Comparison of ENCODE assay signal across 17 cellular contexts in the genomic region with DNA sequence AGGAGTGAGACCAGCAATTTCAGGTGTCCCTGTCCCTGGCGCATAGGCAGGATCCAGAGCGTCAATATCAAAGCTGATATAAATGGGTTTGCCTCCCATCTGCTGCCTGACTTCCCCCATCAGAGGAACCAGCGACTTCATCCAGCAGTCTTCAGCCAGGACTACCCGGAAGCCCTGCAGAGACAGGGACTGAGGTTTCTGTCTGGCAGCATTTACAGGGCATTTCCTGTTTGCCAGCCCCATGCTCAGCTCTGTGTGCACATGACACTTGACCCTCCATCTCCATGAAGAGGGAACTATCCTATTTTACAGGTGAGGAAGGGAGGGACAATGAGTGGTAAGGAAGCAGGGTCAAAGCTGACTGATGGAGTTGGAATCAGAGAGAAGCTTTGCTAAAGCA. TPM values are rescaled to one million over a fixed set of nuclear protein-coding genes. Genes with fewer than 3 reads are reported as not detected.
DNase-seq lines count a peak whose midpoint lies in the region; ATAC-seq and TF ChIP-seq lines count a peak whose summit lies in the region.
"Had no signal": no experiment of that assay in that cellular context is flagged by ENCODE, and none has a peak within 500 bp of the region (broad histone marks: within the 10 kb centered on the region; RNA-seq: fewer than 3 reads in every experiment).

No MANE protein-coding gene starts in this region.

- no peaks in the 10 kb centered on the region for H3K27me3 ChIP-seq in Panc1 (ENCODE audit: control insufficient read depth, insufficient read depth, low read length)
- peaks cover 0 to 1% (median 0%) of the 10 kb centered on the region in 4 donors for H3K27me3 ChIP-seq in esophagus squamous epithelium
- H3K27me3 ChIP-seq in thyroid gland, result no peaks in the 10 kb centered on the region
- H3K27me3 ChIP-seq: breast epithelium, neutrophil, stomach had no signal

- H3K9me3 Mint-ChIP-seq in stimulated activated naive CD8-positive, alpha-beta T cell treated with anti-CD3 and anti-CD28 coated beads, Interleukin-15, Interleukin-2, amounts not matched to agents 100 ng/mL and 50 ng/mL, for 24 hours, result no peaks in the 10 kb centered on the region

- H3K9me3 ChIP-seq in Panc1 (ENCODE audit: control insufficient read depth, insufficient read depth, low read depth, low read length), result no peaks in the 10 kb centered on the region
- no peaks in the 10 kb centered on the region for H3K9me3 ChIP-seq in esophagus squamous epithelium
- no peaks in the 10 kb centered on the region for H3K9me3 ChIP-seq in thyroid gland
- H3K9me3 ChIP-seq: breast epithelium, HAP-1, neutrophil, stomach had no signal

- H3K27me3 Mint-ChIP-seq in stimulated activated naive CD8-positive, alpha-beta T cell treated with anti-CD3 and anti-CD28 coated beads, Interleukin-15, Interleukin-2, amounts not matched to agents 100 ng/mL and 50 ng/mL, for 24 hours, result no peaks in the 10 kb centered on the region

- TF ChIP-seq POLR2A in esophagus squamous epithelium (IDR thresholded peaks at IDR 0.05), result no peak
- no peak for TF ChIP-seq POLR2A in thyroid gland (IDR thresholded peaks at IDR 0.05)

- in situ Hi-C loops in Panc1 (cut with HindIII; ENCODE audit: low pct_unique_long_range_greater_than_20kb, low sequenced_read_pairs), result no loop called here

- H3K36me3 ChIP-seq in Panc1 (ENCODE audit: control insufficient read depth, insufficient read depth, low read length), result no peaks in the 10 kb centered on the region
- peaks cover 0 to 4% (median 0%) of the 10 kb centered on the region in 3 donors for H3K36me3 ChIP-seq in esophagus squamous epithelium
- no peaks in the 10 kb centered on the region for H3K36me3 ChIP-seq in thyroid gland
- H3K36me3 ChIP-seq: breast epithelium, HAP-1 had no signal

- H3K36me3 Mint-ChIP-seq in stimulated activated naive CD8-positive, alpha-beta T cell treated with anti-CD3 and anti-CD28 coated beads, Interleukin-15, Interleukin-2, amounts not matched to agents 100 ng/mL and 50 ng/mL, for 24 hours (ENCODE audit: low read depth), result peaks cover 29% of the 10 kb centered on the region

- H3K4me1 Mint-ChIP-seq in stimulated activated naive CD8-positive, alpha-beta T cell treated with anti-CD3 and anti-CD28 coated beads, Interleukin-15, Interleukin-2, amounts not matched to agents 100 ng/mL and 50 ng/mL, for 24 hours (ENCODE audit: low read depth), result peaks cover 37% of the 10 kb centered on the region

- intact Hi-C loops in Panc1 (cut with micrococcal nuclease; ENCODE audit: unreplicated experiment), result no loop called here
- intact Hi-C loops in esophagus squamous epithelium (cut with DNase I), result no loop called here
- intact Hi-C loops in thyroid gland (cut with DNase I), result no loop called here

- H3K27ac ChIP-seq in Panc1 (ENCODE audit: low read length) (no peak overlapping the region), esophagus squamous epithelium (no peak overlapping the region), thyroid gland (no peak overlapping the region)
- H3K27ac ChIP-seq: breast epithelium, neutrophil, stomach had no signal

- POLR2A ChIA-PET in Panc1 (lab: Charles Lee), result no interaction called here

- TF ChIP-seq CTCF in Panc1 (IDR thresholded peaks at IDR 0.05), result no peak
- no peak for TF ChIP-seq CTCF in esophagus squamous epithelium (IDR thresholded peaks at IDR 0.05)
- no peak for TF ChIP-seq CTCF in thyroid gland (IDR thresholded peaks at IDR 0.05)

- H3K27ac Mint-ChIP-seq in stimulated activated naive CD8-positive, alpha-beta T cell treated with anti-CD3 and anti-CD28 coated beads, Interleukin-15, Interleukin-2, amounts not matched to agents 100 ng/mL and 50 ng/mL, for 24 hours, result peak overlapping the region; percentile 45

- H3K4me3 ChIP-seq in Panc1 (ENCODE audit: low read depth in 2 of 2, low read length in 2 of 2) (no peak overlapping the region), esophagus squamous epithelium (no peak overlapping the region), thyroid gland (replicated peaks in 1 of 3) (no peak overlapping the region)
- H3K4me3 ChIP-seq: breast epithelium, HAP-1, stomach had no signal

- 70 to 87% methylated on average over 2 to 3 of the region's 4 CpGs for WGBS in esophagus squamous epithelium, 2 donors
- 64 to 77% methylated on average over 4 of the region's 4 CpGs for WGBS in thyroid gland, 2 donors

- H3K4me1 ChIP-seq in Panc1 (ENCODE audit: control insufficient read depth, insufficient read depth, low read length) (no peaks in the 10 kb centered on the region), esophagus squamous epithelium (peaks cover 7 to 23% (median 9%) of the 10 kb centered on the region in 3 donors), thyroid gland (peaks cover 18 to 21% of the 10 kb centered on the region in 2 donors)
- H3K4me1 ChIP-seq: breast epithelium, HAP-1 had no signal

- CTCF ChIA-PET in Panc1 (lab: Charles Lee), result no interaction called here

- ATAC-seq in stimulated activated naive CD8-positive, alpha-beta T cell treated with anti-CD3 and anti-CD28 coated beads, Interleukin-15, Interleukin-2, amounts not matched to agents 100 U/mL and 50 U/mL, for 24 hours, result no peak
- ATAC-seq in Panc1 (peak; percentile 52; the same call in 1 of the 2 replicates), esophagus mucosa (peak; percentile 15)

- peak overlapping the region; percentile 7 for H3K4me3 Mint-ChIP-seq in stimulated activated naive CD8-positive, alpha-beta T cell treated with anti-CD3 and anti-CD28 coated beads, Interleukin-15, Interleukin-2, amounts not matched to agents 100 ng/mL and 50 ng/mL, for 24 hours

- no peak for DNase-seq in stimulated activated naive CD8-positive, alpha-beta T cell treated with anti-CD3 and anti-CD28 coated beads, Interleukin-15, Interleukin-2, amounts not matched to agents 100 U/mL and 50 U/mL, for 24 hours
- DNase-seq in Panc1 (ENCODE audit: low read depth, low spot score) (no peak), esophagus squamous epithelium (lab: John Stamatoyannopoulos, UW) (no peak), superior temporal gyrus (ENCODE audit: extremely low spot score) (no peak), thyroid gland (no peak)
- no peak for DNase-seq in stimulated activated CD4-positive, alpha-beta T cell treated with anti-CD3 and anti-CD28 coated beads, Interleukin-4, amount 100 ng/mL, for 4 hours
- DNase-seq: activated effector memory CD4-positive, alpha-beta T cell treated with anti-CD3 and anti-CD28 coated beads, Interleukin-2, amount 50 U/mL, for 16 hours; foreskin fibroblast; IMR-90; mammary epithelial cell; NCI-H1105 treated with DMSO at 0.1 percent for 48 hours; stomach had no signal

- BruUV-seq in Panc1 (replicated peaks; lab: Mats Ljungman, UMichigan), result no TSS peak

RNA-seq across cellular contexts. Expression of a gene that starts 7.2 kb away (rescaled TPM):
- total RNA-seq in Panc1 (2021; ENCODE audit: unreplicated experiment), result 3.1 TPM
- polyA plus RNA-seq in Panc1 (2012; ENCODE audit: insufficient read length), result 2.4 TPM
- total RNA-seq in esophagus mucosa, result 1.4 TPM
- total RNA-seq in esophagus squamous epithelium, result 1 to 10 TPM in 1 of 4 donors, under 1 TPM in 3; 0.27 to 1.7 (median 0.59) TPM
- 1 to 10 TPM in 1 of 4 donors, under 1 TPM in 2, not detected in 1; 0.13 to 1.6 (median 0.49) TPM for total RNA-seq in thyroid gland

RNA-seq across cellular contexts. Expression of a gene that starts 39.6 kb away (rescaled TPM):
- total RNA-seq in Panc1 (2021; ENCODE audit: unreplicated experiment) (27.7 TPM), esophagus mucosa (49.9 TPM), esophagus squamous epithelium (10 to 100 TPM; 20.6 to 62.9 (median 48.3) TPM), thyroid gland (10 to 100 TPM; 21.9 to 79.0 (median 38.6) TPM)
- polyA plus RNA-seq in Panc1 (2012; ENCODE audit: insufficient read length), result 9.3 TPM

RNA-seq across cellular contexts. Expression of a gene that starts 51.0 kb away (rescaled TPM):
- total RNA-seq in Panc1 (2021; ENCODE audit: unreplicated experiment), result 22.0 TPM
- 11.8 TPM for polyA plus RNA-seq in Panc1 (2012; ENCODE audit: insufficient read length)
- total RNA-seq in esophagus mucosa, result 19.8 TPM
- 10 to 100 TPM in 3 of 4 donors, 1 to 10 TPM in 1; 10.0 to 20.9 (median 14.2) TPM for total RNA-seq in esophagus squamous epithelium
- total RNA-seq in thyroid gland, result 10 to 100 TPM; 24.3 to 46.8 (median 29.7) TPM

RNA-seq across cellular contexts. Expression of a gene that starts 53.7 kb away (rescaled TPM):
- 7.5 TPM for total RNA-seq in Panc1 (2021; ENCODE audit: unreplicated experiment)
- polyA plus RNA-seq in Panc1 (2012; ENCODE audit: insufficient read length), result 9.4 TPM
- 10.1 TPM for total RNA-seq in esophagus mucosa
- 10 to 100 TPM in 3 of 4 donors, 1 to 10 TPM in 1; 8.8 to 22.6 (median 15.5) TPM for total RNA-seq in esophagus squamous epithelium
- total RNA-seq in thyroid gland, result 10 to 100 TPM; 16.9 to 29.8 (median 20.6) TPM
